In genomic region chr13:104565888-104566287, GRCh38 we compare ENCODE assay signal across 32 cellular contexts.
"Had no signal": no experiment of that assay in that cellular context is flagged by ENCODE, and none has a peak within 500 bp of the region (broad histone marks: within the 10 kb centered on the region; RNA-seq: fewer than 3 reads in every experiment).

No MANE protein-coding gene starts in this region.

- ATAC-seq: activated CD4-positive, alpha-beta T cell treated with anti-CD3 and anti-CD28 coated beads for 36 hours; activated CD4-positive, CD25-positive, alpha-beta regulatory T cell treated with anti-CD3 and anti-CD28 coated beads, Interleukin-2, amount 50 U/mL, for 24 hours; activated CD8-positive, alpha-beta memory T cell treated with anti-CD3 and anti-CD28 coated beads, Interleukin-2, amount 10 ng/mL, durations not matched to agents 7 days and 5 days; activated CD8-positive, alpha-beta T cell treated with anti-CD3 and anti-CD28 coated beads, Interleukin-2, amount 10 ng/mL, durations not matched to agents 7 days and 5 days; activated naive CD8-positive, alpha-beta T cell treated with anti-CD3 and anti-CD28 coated beads, Interleukin-2, amount 50 U/mL, for 24 hours; WTC11 had no signal

- FAIRE-seq: bronchial epithelial cell, TTC549 had no signal

- H3K27ac ChIP-seq: ascending aorta, cardiac muscle cell, WERI-Rb-1 had no signal

- DNase-seq: activated CD4-positive, alpha-beta memory T cell treated with anti-CD3 and anti-CD28 coated beads, Interleukin-2, amount 10 ng/mL, durations not matched to agents 7 days and 5 days; activated CD4-positive, alpha-beta T cell treated with anti-CD3 and anti-CD28 coated beads for 1 hour; activated CD4-positive, alpha-beta T cell treated with anti-CD3 and anti-CD28 coated beads for 36 hours; activated CD4-positive, alpha-beta T cell treated with anti-CD3 and anti-CD28 coated beads for 48 hours; activated CD4-positive, alpha-beta T cell treated with anti-CD3 and anti-CD28 coated beads, Interleukin-2, amount 10 ng/mL, durations not matched to agents 7 days and 5 days; activated CD4-positive, alpha-beta T cell treated with anti-CD3 and anti-CD28 coated beads, Interleukin-2, amount 50 U/mL, for 48 hours; activated CD4-positive, CD25-positive, alpha-beta regulatory T cell; activated CD8-positive, alpha-beta memory T cell treated with anti-CD3 and anti-CD28 coated beads for 24 hours; activated CD8-positive, alpha-beta memory T cell treated with anti-CD3 and anti-CD28 coated beads, Interleukin-2, amount 10 ng/mL, durations not matched to agents 7 days and 5 days; activated CD8-positive, alpha-beta memory T cell treated with anti-CD3 and anti-CD28 coated beads, Interleukin-2, amount 50 U/mL, for 48 hours; activated CD8-positive, alpha-beta T cell treated with anti-CD3 and anti-CD28 coated beads, Interleukin-2, amount 10 ng/mL, durations not matched to agents 7 days and 5 days; activated effector memory CD4-positive, alpha-beta T cell treated with Interleukin-2 at 50 U/mL for 16 hours; activated gamma-delta T cell; activated naive CD4-positive, alpha-beta T cell treated with anti-CD3 and anti-CD28 coated beads, Interleukin-2, amount 10 ng/mL, durations not matched to agents 7 days and 5 days; activated naive CD4-positive, alpha-beta T cell treated with Interleukin-2 at 50 U/mL for 16 hours; activated naive CD8-positive, alpha-beta T cell treated with anti-CD3 and anti-CD28 coated beads, Interleukin-2, amount 10 ng/mL, durations not matched to agents 7 days and 5 days; activated naive CD8-positive, alpha-beta T cell treated with anti-CD3 and anti-CD28 coated beads, Interleukin-2, amount 50 U/mL, for 24 hours; activated T-cell treated with anti-CD3 and anti-CD28 coated beads, Interleukin-2, amount 50 U/mL, for 24 hours; activated T-cell treated with anti-CD3 and anti-CD28 coated beads, Interleukin-2, amount 50 U/mL, for 48 hours; amygdala; anterior cingulate cortex; caudate nucleus; cerebellar nuclear complex; T-helper 2 cell; T-helper 9 cell; WERI-Rb-1 had no signal
